8 cellular contexts compared by ENCODE assay signal in the genomic region with DNA sequence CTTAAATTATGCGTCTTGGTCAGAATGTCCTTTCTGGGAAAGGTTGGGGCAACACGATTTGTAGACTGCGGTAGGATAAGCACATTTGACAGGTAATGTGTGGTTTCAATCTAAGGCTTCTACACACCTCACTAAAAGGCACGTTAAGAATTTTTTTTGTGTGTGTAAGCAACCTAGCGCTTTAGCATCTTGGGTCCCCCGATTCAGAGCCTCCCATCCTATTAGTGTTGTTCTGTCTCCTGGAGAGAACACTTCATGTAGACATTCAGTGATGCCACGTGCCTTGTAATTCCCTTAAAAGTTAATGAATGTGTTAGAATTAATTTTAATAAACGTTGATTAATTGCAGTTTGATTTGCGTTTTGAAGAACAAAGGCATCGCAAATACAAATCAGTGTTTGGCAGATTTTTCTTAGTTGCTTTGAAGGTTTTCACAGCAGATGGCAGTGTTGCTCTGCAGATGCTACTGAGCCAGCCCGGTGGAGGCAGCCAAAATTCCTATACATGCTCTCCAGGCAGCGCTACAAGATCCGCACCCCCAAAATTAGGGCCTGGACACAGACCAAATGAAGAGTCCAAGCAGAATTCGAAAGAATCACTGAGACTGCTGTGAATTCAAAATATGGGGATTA.
DNase-seq lines count a peak whose midpoint lies in the region; ATAC-seq lines count a peak whose summit lies in the region.

No MANE protein-coding gene starts in this region.

- no peak overlapping the region for H3K4me2 ChIP-seq in mesendoderm (ENCODE audit: low read length)

- no peak overlapping the region for H4K8ac ChIP-seq in mesendoderm (ENCODE audit: low read depth, low read length)

- no peaks in the 10 kb centered on the region for H3K79me1 ChIP-seq in mesendoderm (ENCODE audit: low read length)

- no peak overlapping the region for H4K5ac ChIP-seq in mesendoderm (ENCODE audit: low read length)

- no peaks in the 10 kb centered on the region for H3K79me2 ChIP-seq in mesendoderm (ENCODE audit: control insufficient read depth, insufficient read depth, low read length)

- H3K27me3 ChIP-seq in mesendoderm (ENCODE audit: insufficient read depth, low read length, poor library complexity) (no peaks in the 10 kb centered on the region), MG63 (no peaks in the 10 kb centered on the region)
- H3K27me3 ChIP-seq in effector memory CD4-positive, alpha-beta T cell (replicated peaks; ENCODE audit: control insufficient read depth, insufficient read depth, low read length, poor library complexity, severe bottlenecking) = no peaks in the 10 kb centered on the region

- H2BK120ac ChIP-seq in mesendoderm (ENCODE audit: low read depth, low read length) = no peak overlapping the region

- no peaks in the 10 kb centered on the region for H3K36me3 ChIP-seq in mesendoderm (ENCODE audit: control insufficient read depth, insufficient read depth, low read length)
- no peaks in the 10 kb centered on the region for H3K36me3 ChIP-seq in MG63
- no peaks in the 10 kb centered on the region for H3K36me3 ChIP-seq in effector memory CD4-positive, alpha-beta T cell (ENCODE audit: control insufficient read depth, insufficient read depth, low read length)

- peak; percentile 38 for ATAC-seq in HG02610 (IDR thresholded peaks at IDR 0.05; ENCODE audit: unreplicated experiment)

- H3K4ac ChIP-seq in mesendoderm (ENCODE audit: low read depth, low read length) = no peak overlapping the region

- no peak overlapping the region for H3K23ac ChIP-seq in mesendoderm (ENCODE audit: low read length)

- H3K4me1 ChIP-seq in mesendoderm (ENCODE audit: control insufficient read depth, low read depth, low read length) = no peaks in the 10 kb centered on the region
- H3K4me1 ChIP-seq in effector memory CD4-positive, alpha-beta T cell (ENCODE audit: control insufficient read depth, insufficient read depth, low read length, poor library complexity, severe bottlenecking) = no peaks in the 10 kb centered on the region

- no peaks in the 10 kb centered on the region for H3K9me3 ChIP-seq in MG63
- H3K9me3 ChIP-seq in effector memory CD4-positive, alpha-beta T cell (ENCODE audit: control insufficient read depth, low read length) = no peaks in the 10 kb centered on the region

- no peak overlapping the region for H3K56ac ChIP-seq in mesendoderm (ENCODE audit: low read length)

- H2AK5ac ChIP-seq in mesendoderm (ENCODE audit: low read length) = peak overlapping the region; percentile 9

- in situ Hi-C loops in G401 (cut with HindIII; ENCODE audit: low sequenced_read_pairs) = no loop called here

- H2BK15ac ChIP-seq in mesendoderm (replicated peaks; ENCODE audit: low read depth) = no peak overlapping the region

- DNase-seq in G401 (ENCODE audit: low spot score) (peak; percentile 69), NOMO-1 (lab: John Stamatoyannopoulos, UW; ENCODE audit: unreplicated experiment in 2 of 2) (peak; percentile 16 to 48), dedifferentiated amniotic fluid mesenchymal stem cell (ENCODE audit: extremely low spot score) (peak; percentile 48), mesendoderm (peak; percentile 70), DMS79 (lab: John Stamatoyannopoulos, UW) (no peak), MG63 (no peak)
- DNase-seq in effector memory CD4-positive, alpha-beta T cell = no peak

- no peak overlapping the region for H3K9ac ChIP-seq in mesendoderm (ENCODE audit: low read length)

- no CpG with 5 or more reads among the region's 14 CpGs for WGBS in mesendoderm (ENCODE audit: extremely low coverage, insufficient coverage, low lambda C conversion rate)

- H2BK5ac ChIP-seq in mesendoderm (ENCODE audit: low read length) = no peak overlapping the region

- H3K4me3 ChIP-seq in mesendoderm (ENCODE audit: low read length) (no peak overlapping the region), MG63 (no peak overlapping the region)
- no peak overlapping the region for H3K4me3 ChIP-seq in effector memory CD4-positive, alpha-beta T cell (ENCODE audit: insufficient read depth, low read depth, low read length, poor library complexity, severe bottlenecking)

- H3K18ac ChIP-seq in mesendoderm (ENCODE audit: low read length) = no peak overlapping the region

- no peak overlapping the region for H3K27ac ChIP-seq in mesendoderm (ENCODE audit: low read depth, low read length)
- no peak overlapping the region for H3K27ac ChIP-seq in effector memory CD4-positive, alpha-beta T cell (ENCODE audit: insufficient read depth, low read length, poor library complexity, severe bottlenecking)

Comparison
In these comparisons a context has a peak if more than half of its experiments do, and no peak if none do; other contexts are left out.
1. DNase-seq: peak in G401 (single experiment), NOMO-1 (2 of 2), dedifferentiated amniotic fluid mesenchymal stem cell (single experiment) and mesendoderm (single experiment); none in DMS79 (single experiment), MG63 (single experiment) and effector memory CD4-positive, alpha-beta T cell (0 of 3).